Comparison of ENCODE assay signal across 2 cellular contexts in genomic region chr5:43104102-43104501, GRCh38.
TF ChIP-seq lines count a peak whose summit lies in the region.

No MANE protein-coding gene starts in this region.

TF ChIP-seq in HepG2, 621 proteins besides CTCF, POLR2A, EP300 and RAD21:
- TF ChIP-seq RFX1 (IDR thresholded peaks at IDR 0.05) (no peak), JARID2 (CRISPR knock-in tag; IDR thresholded peaks at IDR 0.05; ENCODE audit: insufficient replicate concordance) (no peak), HOMEZ (CRISPR knock-in tag; IDR thresholded peaks at IDR 0.05; ENCODE audit: low read depth) (no peak), NFE2L2 (IDR thresholded peaks at IDR 0.05; ENCODE audit: low read length) (no peak), CEBPZ (IDR thresholded peaks at IDR 0.05; ENCODE audit: low read length) (no peak)

TF ChIP-seq in GM12878, 131 proteins besides CTCF, POLR2A, EP300 and RAD21:
- TF ChIP-seq CHD2 (IDR thresholded peaks at IDR 0.05; ENCODE audit: borderline replicate concordance, low read depth, low read length): no peak
- no peak for TF ChIP-seq POLR2AphosphoS2 (IDR thresholded peaks at IDR 0.05; ENCODE audit: low read depth, low read length)
- no peak for TF ChIP-seq E2F8 (IDR thresholded peaks at IDR 0.05; ENCODE audit: low read depth, partially characterized antibody)
- TF ChIP-seq FOS (IDR thresholded peaks at IDR 0.05; ENCODE audit: borderline replicate concordance, extremely low read depth, insufficient read length): no peak
- TF ChIP-seq NRF1 (conservative IDR thresholded peaks at IDR 0.05; ENCODE audit: low read depth, low read length): no peak
- no peak for TF ChIP-seq MLLT1 (IDR thresholded peaks at IDR 0.05)
- peak; percentile 31; the same call in 1 of the 2 replicates for TF ChIP-seq RUNX3 (IDR thresholded peaks at IDR 0.05; ENCODE audit: low read length)
- TF ChIP-seq HSF1 (IDR thresholded peaks at IDR 0.05; ENCODE audit: low read depth, low read length): no peak
- no peak for TF ChIP-seq GABPA (IDR thresholded peaks at IDR 0.05; ENCODE audit: low read depth)
- TF ChIP-seq IKZF1 (conservative IDR thresholded peaks at IDR 0.05): peak; percentile 22; the same call in 1 of the 2 replicates
- TF ChIP-seq PAX8 (IDR thresholded peaks at IDR 0.05): no peak
- TF ChIP-seq FOXM1 (IDR thresholded peaks at IDR 0.05; ENCODE audit: low read depth, low read length): no peak
- TF ChIP-seq STAT1 (conservative IDR thresholded peaks at IDR 0.05): no peak
